ENCODE assay signal across 1 cellular context in the genomic region with DNA sequence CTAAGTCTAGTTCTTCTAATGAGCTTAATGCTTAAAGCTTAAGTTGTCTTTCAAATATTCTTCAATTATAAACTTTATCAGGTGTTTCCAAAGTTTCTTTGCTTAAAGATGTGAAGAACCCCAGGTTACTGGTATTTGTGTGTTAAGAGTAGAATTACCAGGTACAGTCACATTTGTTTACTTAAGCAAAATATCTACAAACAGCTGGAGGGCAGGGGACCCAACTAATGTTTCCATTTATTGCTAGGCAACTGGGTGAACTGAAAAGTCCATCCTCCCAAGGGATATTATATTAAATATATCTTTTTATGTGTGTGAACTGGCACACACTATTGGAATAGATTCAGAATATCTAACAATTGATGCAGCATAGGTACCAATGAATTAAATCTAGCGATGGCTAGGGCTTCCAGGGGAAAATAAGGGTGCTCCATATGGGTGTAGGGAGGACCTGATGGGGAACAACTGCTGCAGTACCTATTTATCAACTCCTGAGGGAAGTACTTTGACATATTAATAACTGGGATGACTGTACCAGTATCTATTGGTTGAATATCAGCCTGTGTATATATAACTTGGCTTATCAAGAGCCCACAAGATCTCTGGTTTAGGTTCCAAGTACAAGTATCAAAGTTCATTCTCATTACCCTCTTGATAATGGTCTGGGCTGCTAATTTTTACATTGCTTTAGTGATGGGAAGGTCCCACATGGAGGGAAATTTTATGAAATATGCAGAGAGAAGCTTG.
TF ChIP-seq lines count a peak whose summit lies in the region.

No MANE protein-coding gene starts in this region.

TF ChIP-seq in A549, 52 proteins besides CTCF, POLR2A, EP300 and RAD21:
- TF ChIP-seq, protein P1, sequence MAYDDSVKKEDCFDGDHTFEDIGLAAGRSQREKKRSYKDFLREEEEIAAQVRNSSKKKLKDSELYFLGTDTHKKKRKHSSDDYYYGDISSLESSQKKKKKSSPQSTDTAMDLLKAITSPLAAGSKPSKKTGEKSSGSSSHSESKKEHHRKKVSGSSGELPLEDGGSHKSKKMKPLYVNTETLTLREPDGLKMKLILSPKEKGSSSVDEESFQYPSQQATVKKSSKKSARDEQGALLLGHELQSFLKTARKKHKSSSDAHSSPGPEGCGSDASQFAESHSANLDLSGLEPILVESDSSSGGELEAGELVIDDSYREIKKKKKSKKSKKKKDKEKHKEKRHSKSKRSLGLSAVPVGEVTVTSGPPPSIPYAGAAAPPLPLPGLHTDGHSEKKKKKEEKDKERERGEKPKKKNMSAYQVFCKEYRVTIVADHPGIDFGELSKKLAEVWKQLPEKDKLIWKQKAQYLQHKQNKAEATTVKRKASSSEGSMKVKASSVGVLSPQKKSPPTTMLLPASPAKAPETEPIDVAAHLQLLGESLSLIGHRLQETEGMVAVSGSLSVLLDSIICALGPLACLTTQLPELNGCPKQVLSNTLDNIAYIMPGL (CRISPR knock-in tag; IDR thresholded peaks at IDR 0.05; ENCODE audit: borderline replicate concordance): no peak
